ENCODE assay signal across 26 cellular contexts in genomic region chr7:37923996-37924395, GRCh38. TPM values are rescaled to one million over a fixed set of nuclear protein-coding genes. Genes with fewer than 3 reads are reported as not detected.
DNase-seq lines count a peak whose midpoint lies in the region; ATAC-seq and TF ChIP-seq lines count a peak whose summit lies in the region.
"Had no signal": no experiment of that assay in that cellular context is flagged by ENCODE, and none has a peak within 500 bp of the region (broad histone marks: within the 10 kb centered on the region; RNA-seq: fewer than 3 reads in every experiment).

No MANE protein-coding gene starts in this region.

- no peak overlapping the region for H2AFZ ChIP-seq in mesenchymal stem cell (ENCODE audit: low read depth, low read length)

- no peak overlapping the region for H4K91ac ChIP-seq in mesenchymal stem cell (ENCODE audit: low read length)

- H3K4me3 ChIP-seq in liver (ENCODE audit: low read depth in 1 of 3, low read length in 3 of 3): no peak overlapping the region
- H3K4me3 ChIP-seq in right lobe of liver: no peak overlapping the region
- H3K4me3 ChIP-seq in mesenchymal stem cell (ENCODE audit: insufficient read depth in 1 of 2, low read depth in 1 of 2, low read length in 2 of 2): peak overlapping the region in 1 of 2 experiments; percentile 46
- H3K4me3 ChIP-seq in thyroid gland (replicated peaks in 1 of 3): no peak overlapping the region
- no peak overlapping the region for H3K4me3 ChIP-seq in HAP-1
- H3K4me3 ChIP-seq: BLaER1 treated with 17β-estradiol and CSF1 and Interleukin-3, amounts not matched to agents 10 nM and 100 nM; Peyer's patch; SJSA1 had no signal

- no peak overlapping the region for H2BK5ac ChIP-seq in mesenchymal stem cell (ENCODE audit: low read depth, low read length, poor library complexity, severe bottlenecking)

- H3K27me3 ChIP-seq in liver (ENCODE audit: control insufficient read depth in 4 of 4, insufficient read depth in 4 of 4, low read length in 3 of 4): no peaks in the 10 kb centered on the region
- no peaks in the 10 kb centered on the region for H3K27me3 ChIP-seq in right lobe of liver
- H3K27me3 ChIP-seq in mesenchymal stem cell (ENCODE audit: control insufficient read depth in 1 of 2, insufficient read depth in 1 of 2, low read length in 2 of 2): peaks cover 0 to 4% of the 10 kb centered on the region in 2 experiments
- no peaks in the 10 kb centered on the region for H3K27me3 ChIP-seq in thyroid gland
- peaks cover 4% of the 10 kb centered on the region; the same call in 1 of the 2 replicates for H3K27me3 ChIP-seq in HAP-1 (ENCODE audit: low read depth)
- H3K27me3 ChIP-seq: BLaER1 treated with 17β-estradiol and CSF1 and Interleukin-3, amounts not matched to agents 10 nM and 100 nM; Peyer's patch; SJSA1 had no signal

- TF ChIP-seq POLR2A in right lobe of liver (IDR thresholded peaks at IDR 0.05): no peak
- TF ChIP-seq POLR2A in thyroid gland (IDR thresholded peaks at IDR 0.05): no peak

- no peak overlapping the region for H3K18ac ChIP-seq in mesenchymal stem cell (ENCODE audit: low read depth in 1 of 2, low read length in 2 of 2)

- no peak overlapping the region for H3K4me2 ChIP-seq in mesenchymal stem cell (ENCODE audit: low read length, poor library complexity, severe bottlenecking)

- H2BK15ac ChIP-seq in mesenchymal stem cell (ENCODE audit: low read depth, poor library complexity, severe bottlenecking): no peak overlapping the region

- H3K4me1 ChIP-seq in liver (ENCODE audit: control insufficient read depth in 4 of 4, insufficient read depth in 4 of 4, low read length in 3 of 4): peaks cover 4 to 15% (median 7%) of the 10 kb centered on the region in 4 donors
- H3K4me1 ChIP-seq in right lobe of liver: peaks cover 0 to 12% (median 5%) of the 10 kb centered on the region in 4 donors
- peaks cover 1% of the 10 kb centered on the region for H3K4me1 ChIP-seq in mesenchymal stem cell (ENCODE audit: control insufficient read depth, insufficient read depth, low read depth, low read length)
- H3K4me1 ChIP-seq in thyroid gland: peaks cover 42 to 45% of the 10 kb centered on the region in 2 donors
- H3K4me1 ChIP-seq in HAP-1: no peaks in the 10 kb centered on the region

- no peak for ATAC-seq in right lobe of liver
- ATAC-seq: HepG2 had no signal

- no peak overlapping the region for H4K8ac ChIP-seq in mesenchymal stem cell (ENCODE audit: low read length)

- H3K79me1 ChIP-seq in mesenchymal stem cell (replicated peaks; ENCODE audit: low read length, poor library complexity, severe bottlenecking): peaks cover 27% of the 10 kb centered on the region

- TF ChIP-seq CTCF in liver (IDR thresholded peaks at IDR 0.05; ENCODE audit: low read depth, low read length, missing input control) (no peak), right lobe of liver (IDR thresholded peaks at IDR 0.05) (no peak), thyroid gland (IDR thresholded peaks at IDR 0.05) (no peak)

- 76% methylated on average over 1 of the region's 1 CpG for WGBS in liver
- WGBS in right lobe of liver (ENCODE audit: insufficient coverage, low coverage, low lambda C conversion rate, missing lambda C conversion rate): no CpG with 5 or more reads among the region's 1 CpG
- 55% methylated on average over 1 of the region's 1 CpG for WGBS in mesenchymal stem cell
- WGBS in thyroid gland, 2 donors: 83 to 85% methylated on average over 1 of the region's 1 CpG

- no peak overlapping the region for H3K27ac ChIP-seq in liver (ENCODE audit: low read depth in 1 of 2, low read length in 2 of 2)
- no peak overlapping the region for H3K27ac ChIP-seq in right lobe of liver
- no peak overlapping the region for H3K27ac ChIP-seq in mesenchymal stem cell (ENCODE audit: low read length, poor library complexity, severe bottlenecking)
- H3K27ac ChIP-seq in thyroid gland: peak overlapping the region in 2 of 3 donors; percentile 8 to 41
- H3K27ac ChIP-seq: 22Rv1; BLaER1 treated with 17β-estradiol and CSF1 and Interleukin-3, amounts not matched to agents 10 nM and 100 nM; Peyer's patch; SJSA1 had no signal

- TF ChIP-seq RAD21 in liver (IDR thresholded peaks at IDR 0.05): no peak

- H3K23ac ChIP-seq in mesenchymal stem cell (ENCODE audit: low read length in 2 of 2): no peak overlapping the region

- H3K4ac ChIP-seq in mesenchymal stem cell (ENCODE audit: low read depth in 1 of 2, low read length in 2 of 2): no peak overlapping the region

- no peak overlapping the region for H3K14ac ChIP-seq in mesenchymal stem cell (ENCODE audit: low read length in 2 of 2)

- H3K9me3 ChIP-seq in liver (ENCODE audit: control insufficient read depth in 4 of 4, low read length in 3 of 4) (peaks cover 0 to 4% (median 0%) of the 10 kb centered on the region in 4 donors), right lobe of liver (no peaks in the 10 kb centered on the region), mesenchymal stem cell (ENCODE audit: control insufficient read depth, low read length) (no peaks in the 10 kb centered on the region), thyroid gland (no peaks in the 10 kb centered on the region), HAP-1 (no peaks in the 10 kb centered on the region)
- H3K9me3 ChIP-seq: Caco-2, Peyer's patch had no signal

- H2BK12ac ChIP-seq in mesenchymal stem cell (ENCODE audit: low read length in 2 of 2): no peak overlapping the region

- H3K36me3 ChIP-seq in liver (ENCODE audit: control insufficient read depth in 4 of 4, insufficient read depth in 3 of 4, low read depth in 1 of 4, low read length in 3 of 4): no peaks in the 10 kb centered on the region
- H3K36me3 ChIP-seq in right lobe of liver: no peaks in the 10 kb centered on the region
- no peaks in the 10 kb centered on the region for H3K36me3 ChIP-seq in mesenchymal stem cell (ENCODE audit: control insufficient read depth in 1 of 2, insufficient read depth in 2 of 2, low read depth in 1 of 2, low read length in 2 of 2)
- H3K36me3 ChIP-seq in thyroid gland: no peaks in the 10 kb centered on the region
- no peaks in the 10 kb centered on the region for H3K36me3 ChIP-seq in HAP-1 (replicated peaks)
- H3K36me3 ChIP-seq: Peyer's patch, SJSA1 had no signal

- in situ Hi-C loops in HAP-1 (cut with MboI; ENCODE audit: low sequenced_read_pairs): loop anchor here (25.0 kb wide), 1 partner anchor 438 kb away; no protein-coding TSS in a partner anchor

- H3K9ac ChIP-seq in liver (ENCODE audit: low read depth in 1 of 2, low read length in 2 of 2) (no peak overlapping the region), mesenchymal stem cell (ENCODE audit: low read length) (peak overlapping the region; percentile 63)
- H3K9ac ChIP-seq: BLaER1 treated with 17β-estradiol and CSF1 and Interleukin-3, amounts not matched to agents 10 nM and 100 nM had no signal

- H2BK120ac ChIP-seq in mesenchymal stem cell (ENCODE audit: low read depth, low read length): no peak overlapping the region

- intact Hi-C loops in right lobe of liver (cut with DNase I) (no loop called here), thyroid gland (cut with DNase I) (no loop called here)

- DNase-seq in right lobe of liver (no peak), mesenchymal stem cell (no peak), thyroid gland (no peak), NOMO-1 treated with dmso at 0.1 percent for 144 hours (lab: John Stamatoyannopoulos, UW; ENCODE audit: unreplicated experiment) (no peak), AG20443 (ENCODE audit: low spot score) (no peak), HAP-1 (ENCODE audit: low spot score in 2 of 2) (no peak), SKM-1 treated with dmso at 0.1 percent for 144 hours (lab: John Stamatoyannopoulos, UW; ENCODE audit: unreplicated experiment) (no peak)
- DNase-seq: ACHN; Caco-2; CD4-positive, alpha-beta memory T cell; DMS 273 treated with DMSO at 0.1 percent for 48 hours; DMS79 treated with DMSO at 0.1 percent for 48 hours; KBM-7; NCI-H1092; NCI-H1436 treated with DMSO at 0.1 percent for 48 hours; NCI-H1930; NCI-H226; NCI-H524; NCI-H82; Peyer's patch had no signal

- H2AK5ac ChIP-seq in mesenchymal stem cell (ENCODE audit: low read length, severe bottlenecking): no peak overlapping the region

TF ChIP-seq in liver, 16 proteins besides CTCF, POLR2A, EP300 and RAD21 (continues in another document):
- TF ChIP-seq HNF4A (conservative IDR thresholded peaks at IDR 0.05) (peak in 1 of 2 donors; percentile 10), FOXA2 (IDR thresholded peaks at IDR 0.05) (peak; percentile 21), ZBTB33 (IDR thresholded peaks at IDR 0.05) (no peak), RXRA (IDR thresholded peaks at IDR 0.05) (peak in 1 of 2 donors; percentile 22)

RNA-seq across cellular contexts. Expression of gene EPDR1, which starts 3.6 kb away (rescaled TPM):
- total RNA-seq in liver: 10 to 100 TPM in 1 of 2 donors, 1 to 10 TPM in 1; 8.8 to 10.4 TPM
- polyA plus RNA-seq in liver: 10 to 100 TPM in 1 of 2 donors, 1 to 10 TPM in 1; 4.3 to 12.7 TPM
- total RNA-seq in right lobe of liver: 10 to 100 TPM in 3 of 6 experiments, 1 to 10 TPM in 3; 4.1 to 34.1 (median 13.2) TPM
- polyA plus RNA-seq in mesenchymal stem cell (2013, experiment 1 of 2): 5.9 TPM
- polyA plus RNA-seq in mesenchymal stem cell (2013, experiment 2 of 2): 6.6 TPM
- total RNA-seq in thyroid gland: 100 to 1,000 TPM in 1 of 4 donors, 10 to 100 TPM in 3; 66.9 to 105 (median 77.3) TPM
- total RNA-seq: OCI-LY7 had no signal

RNA-seq across cellular contexts. Expression of gene SFRP4, which starts 7.4 kb away (rescaled TPM):
- total RNA-seq in liver (under 1 TPM; under 0.01 to 0.28 TPM), right lobe of liver (under 1 TPM in 5 of 6 experiments, not detected in 1; 0.15 to 0.46 (median 0.37) TPM), thyroid gland (10 to 100 TPM in 2 of 4 donors, 1 to 10 TPM in 2; 1.8 to 21.8 (median 9.7) TPM)
- under 1 TPM; 0.18 to 0.20 TPM for polyA plus RNA-seq in liver
- polyA plus RNA-seq in mesenchymal stem cell (2013, experiment 1 of 2): not detected
- polyA plus RNA-seq in mesenchymal stem cell (2013, experiment 2 of 2): not detected
- total RNA-seq: Caco-2; CD4-positive, alpha-beta memory T cell; OCI-LY7; SJSA1 had no signal
- polyA plus RNA-seq: CD4-positive, alpha-beta memory T cell had no signal

Comparison
In these comparisons a context has a peak if more than half of its experiments do, and no peak if none do; other contexts are left out.
1. H3K27ac ChIP-seq: peak in thyroid gland (2 of 3); none in liver (0 of 2), right lobe of liver (0 of 3) and mesenchymal stem cell (single experiment).